In the genomic region with DNA sequence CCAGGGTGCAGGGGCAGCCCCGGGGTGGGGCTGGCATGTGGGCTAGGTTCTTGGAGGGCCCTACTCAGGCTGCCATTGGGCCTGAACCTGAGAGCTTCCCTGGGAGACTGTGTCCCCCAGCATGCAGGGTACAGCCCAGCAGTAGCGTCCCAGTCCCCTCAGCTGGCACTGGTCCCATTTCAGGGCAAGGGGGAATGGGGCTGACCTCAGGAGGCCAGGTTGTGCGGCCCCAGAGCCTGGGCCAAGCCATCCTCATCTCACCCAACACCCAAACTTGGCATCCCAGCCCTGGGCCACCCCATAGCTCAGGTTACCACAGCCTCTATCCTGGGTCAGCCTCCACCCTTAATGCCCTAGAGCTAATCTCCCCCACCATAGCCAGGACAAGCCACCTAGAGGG, we compare ENCODE assay signal across 13 cellular contexts. TPM values are rescaled to one million over a fixed set of nuclear protein-coding genes. Genes with fewer than 3 reads are reported as not detected.
A peak's percentile ranks its signal among the peaks of the same experiment; 100 is the strongest.
DNase-seq lines count a peak whose midpoint lies in the region; ATAC-seq and TF ChIP-seq lines count a peak whose summit lies in the region.
"Had no signal": no experiment of that assay in that cellular context is flagged by ENCODE, and none has a peak within 500 bp of the region (broad histone marks: within the 10 kb centered on the region; RNA-seq: fewer than 3 reads in every experiment).

No MANE protein-coding gene starts in this region.

- peaks cover 9% of the 10 kb centered on the region for H3K27me3 ChIP-seq in H7 (ENCODE audit: control insufficient read depth, insufficient read depth, low read length)
- H3K27me3 ChIP-seq in fibroblast of lung (ENCODE audit: control insufficient read depth, insufficient read depth, low read length): peaks cover 2% of the 10 kb centered on the region
- H3K27me3 ChIP-seq in gastrocnemius medialis: no peaks in the 10 kb centered on the region

- no peaks in the 10 kb centered on the region for H3K27me3 Mint-ChIP-seq in chondrocyte (ENCODE audit: low read depth)
- peaks cover 24% of the 10 kb centered on the region for H3K27me3 Mint-ChIP-seq in activated naive CD4-positive, alpha-beta T cell treated with anti-CD3 and anti-CD28 coated beads, Interleukin-2, amount 10 ng/mL, durations not matched to agents 7 days and 5 days

- no peak overlapping the region for H3K9ac ChIP-seq in fibroblast of lung (ENCODE audit: insufficient read depth, low read length)
- H3K9ac ChIP-seq: GM23248 had no signal

- no peak for ATAC-seq in gastrocnemius medialis

- POLR2A ChIA-PET in RWPE1 (lab: Yijun Ruan, JAX; ENCODE audit: low non-redundant PET): interaction anchor here (0.5 kb wide), 1 partner anchor 89 kb away, joined by 6 read pairs; no protein-coding TSS in a partner anchor

- H3K4me3 ChIP-seq in H7 (ENCODE audit: insufficient read depth, low read depth, low read length) (no peak overlapping the region), fibroblast of lung (replicated peaks in 1 of 4; ENCODE audit: control extremely low read depth in 1 of 4, insufficient read depth in 1 of 4, low read depth in 3 of 4, low read length in 4 of 4) (no peak overlapping the region), gastrocnemius medialis (no peak overlapping the region)
- H3K4me3 ChIP-seq: GM23248 had no signal

- H3K4me1 ChIP-seq in fibroblast of lung (ENCODE audit: control insufficient read depth, extremely low read depth, insufficient read depth, low read length): peaks cover 12% of the 10 kb centered on the region
- H3K4me1 ChIP-seq in gastrocnemius medialis: peaks cover 4 to 6% of the 10 kb centered on the region in 2 donors

- intact Hi-C loops in gastrocnemius medialis (cut with DNase I; ENCODE audit: low total_unique reads): loop anchor here (5.0 kb wide), 1 partner anchor 143 kb away; no protein-coding TSS in a partner anchor

- H4K20me1 ChIP-seq in fibroblast of lung (ENCODE audit: control insufficient read depth, extremely low read depth, insufficient read depth, low read length): no peaks in the 10 kb centered on the region

- H3K9me3 Mint-ChIP-seq in chondrocyte (ENCODE audit: low read depth): no peaks in the 10 kb centered on the region
- no peaks in the 10 kb centered on the region for H3K9me3 Mint-ChIP-seq in activated naive CD4-positive, alpha-beta T cell treated with anti-CD3 and anti-CD28 coated beads, Interleukin-2, amount 10 ng/mL, durations not matched to agents 7 days and 5 days

- no peak overlapping the region for H3K27ac Mint-ChIP-seq in chondrocyte (ENCODE audit: unreplicated experiment)
- H3K27ac Mint-ChIP-seq in activated naive CD4-positive, alpha-beta T cell treated with anti-CD3 and anti-CD28 coated beads, Interleukin-2, amount 10 ng/mL, durations not matched to agents 7 days and 5 days: no peak overlapping the region

- TF ChIP-seq CTCF in RWPE1 (conservative IDR thresholded peaks at IDR 0.05; ENCODE audit: low read depth) (no peak), fibroblast of lung (conservative IDR thresholded peaks at IDR 0.05 in 1 of 2, IDR thresholded peaks at IDR 0.05 in 1 of 2; ENCODE audit: low read depth in 1 of 2, low read length in 2 of 2) (no peak), gastrocnemius medialis (IDR thresholded peaks at IDR 0.05 in 4 of 5, conservative IDR thresholded peaks at IDR 0.05 in 1 of 5) (no peak), chondrocyte (IDR thresholded peaks at IDR 0.05) (no peak)

- CTCF ChIA-PET in RWPE1 (lab: Yijun Ruan, JAX): interaction anchor here (0.5 to 1.2 kb wide), 2 partner anchors 11 to 162 kb away, joined by 4 to 5 read pairs; no protein-coding TSS in a partner anchor
- CTCF ChIA-PET in activated naive CD4-positive, alpha-beta T cell treated with anti-CD3 and anti-CD28 coated beads, Interleukin-2, amount 10 ng/mL, durations not matched to agents 7 days and 5 days (lab: Charles Lee): interaction anchor here (1.5 to 3.7 kb wide), 3 partner anchors 8 to 162 kb away, joined by 6 to 12 read pairs (median 10); no protein-coding TSS in a partner anchor

- no peak for TF ChIP-seq POLR2A in gastrocnemius medialis (IDR thresholded peaks at IDR 0.05)

- H3K79me2 ChIP-seq in fibroblast of lung (ENCODE audit: control insufficient read depth, insufficient read depth, low read length): no peaks in the 10 kb centered on the region

- H3K4me2 ChIP-seq in fibroblast of lung (ENCODE audit: extremely low read depth, insufficient read depth, low read length): no peak overlapping the region

- H3K36me3 ChIP-seq in H7 (replicated peaks; ENCODE audit: control insufficient read depth, insufficient read depth, low read length) (no peaks in the 10 kb centered on the region), fibroblast of lung (ENCODE audit: control insufficient read depth, insufficient read depth, low read length) (no peaks in the 10 kb centered on the region), gastrocnemius medialis (no peaks in the 10 kb centered on the region)

- no peaks in the 10 kb centered on the region for H3K36me3 Mint-ChIP-seq in chondrocyte (ENCODE audit: low read depth)
- H3K36me3 Mint-ChIP-seq in activated naive CD4-positive, alpha-beta T cell treated with anti-CD3 and anti-CD28 coated beads, Interleukin-2, amount 10 ng/mL, durations not matched to agents 7 days and 5 days: no peaks in the 10 kb centered on the region

- no peak overlapping the region for H2AFZ ChIP-seq in fibroblast of lung (ENCODE audit: low read length)

- H3K27ac ChIP-seq in RWPE1: peak overlapping the region; percentile 70
- peak overlapping the region; percentile 72 for H3K27ac ChIP-seq in fibroblast of lung (ENCODE audit: insufficient read depth, low read length)
- H3K27ac ChIP-seq in gastrocnemius medialis: peak overlapping the region; percentile 27 to 71 (median 52)
- H3K27ac ChIP-seq: GM23248 had no signal

- H3K4me1 Mint-ChIP-seq in chondrocyte (ENCODE audit: low read depth): peaks cover 29% of the 10 kb centered on the region
- H3K4me1 Mint-ChIP-seq in activated naive CD4-positive, alpha-beta T cell treated with anti-CD3 and anti-CD28 coated beads, Interleukin-2, amount 10 ng/mL, durations not matched to agents 7 days and 5 days: peaks cover 5% of the 10 kb centered on the region

- in situ Hi-C loops in gastrocnemius medialis (cut with MboI; ENCODE audit: low sequenced_read_pairs in 4 of 4): loop anchor here (5.0 to 10.0 kb wide), 4 partner anchors 80 to 163 kb away; no protein-coding TSS in a partner anchor

- H3K9me3 ChIP-seq in fibroblast of lung (ENCODE audit: control insufficient read depth, insufficient read depth, low read depth, low read length) (no peaks in the 10 kb centered on the region), gastrocnemius medialis (no peaks in the 10 kb centered on the region)

- no peak overlapping the region for H3K4me3 Mint-ChIP-seq in chondrocyte (ENCODE audit: unreplicated experiment)
- no peak overlapping the region for H3K4me3 Mint-ChIP-seq in activated naive CD4-positive, alpha-beta T cell treated with anti-CD3 and anti-CD28 coated beads, Interleukin-2, amount 10 ng/mL, durations not matched to agents 7 days and 5 days

- DNase-seq in H7 (peak; percentile 30), RWPE1 (ENCODE audit: low spot score) (no peak), fibroblast of lung (ENCODE audit: low read depth in 2 of 2) (no peak), gastrocnemius medialis (no peak), AG20443 (ENCODE audit: low spot score) (no peak), chondrocyte (ENCODE audit: low spot score) (no peak)
- DNase-seq in stimulated activated CD4-positive, alpha-beta T cell treated with anti-CD3 and anti-CD28 coated beads, Interleukin-15, amount 100 ng/mL, for 24 hours: no peak
- DNase-seq in activated naive CD4-positive, alpha-beta T cell treated with anti-CD3 and anti-CD28 coated beads, Interleukin-2, amount 10 ng/mL, durations not matched to agents 7 days and 5 days: no peak
- DNase-seq: AML-193, Karpas-422, NCI-H187 treated with DMSO at 0.1 percent for 48 hours, SIG-M5 had no signal

RNA-seq across cellular contexts. Expression of a gene that starts 6.3 kb away (rescaled TPM):
- 0.18 and 0.38 TPM in 2 replicates for total RNA-seq in H7 (2014; rRNA removed; shearing (Covaris generic))
- 4.1 and 6.3 TPM in 2 replicates for total RNA-seq in fibroblast of lung
- polyA plus RNA-seq in fibroblast of lung: 4.7 and 5.8 TPM in 2 replicates
- polyA plus RNA-seq in fibroblast of lung (2012): 2.8 and 4.2 TPM in 2 replicates
- 9.7 and 17.0 TPM in 2 replicates for polyA minus RNA-seq in fibroblast of lung (ENCODE audit: low replicate concordance)
- 1 to 10 TPM in 3 of 4 donors, under 1 TPM in 1; 0.49 to 4.5 (median 2.4) TPM for total RNA-seq in gastrocnemius medialis
- 11.1 to 40.5 TPM (median 37.4 TPM) in 3 replicates for total RNA-seq in chondrocyte
- total RNA-seq: GM23248 had no signal

RNA-seq across cellular contexts. Expression of a gene that starts 20.8 kb away (rescaled TPM):
- total RNA-seq in H7 (2014; rRNA removed; shearing (Covaris generic)): not detected in 2 replicates
- not detected in 2 replicates for total RNA-seq in fibroblast of lung
- polyA plus RNA-seq in fibroblast of lung: not detected in 2 replicates
- not detected in 2 replicates for polyA plus RNA-seq in fibroblast of lung (2012)
- polyA minus RNA-seq in fibroblast of lung (ENCODE audit: low replicate concordance): not detected in 2 replicates
- under 1 TPM in 2 of 4 donors, not detected in 2; 0.20 to 0.22 TPM for total RNA-seq in gastrocnemius medialis
- 0.25 TPM in 1 of 3 replicates, not detected in the others for total RNA-seq in chondrocyte
- total RNA-seq: GM23248 had no signal
- polyA plus RNA-seq: GM23248 had no signal

RNA-seq across cellular contexts. Expression of a gene that starts 52.3 kb away (rescaled TPM):
- 3.8 and 9.1 TPM in 2 replicates for total RNA-seq in H7 (2014; rRNA removed; shearing (Covaris generic))
- total RNA-seq in fibroblast of lung: 2.3 and 5.9 TPM in 2 replicates
- 4.2 and 5.7 TPM in 2 replicates for polyA plus RNA-seq in fibroblast of lung
- polyA plus RNA-seq in fibroblast of lung (2012): 4.6 and 6.2 TPM in 2 replicates
- polyA minus RNA-seq in fibroblast of lung (ENCODE audit: low replicate concordance): 5.1 and 5.8 TPM in 2 replicates
- total RNA-seq in gastrocnemius medialis: 100 to 1,000 TPM; 236 to 432 (median 340) TPM
- 22.6 to 25.5 TPM (median 24.1 TPM) in 3 replicates for total RNA-seq in chondrocyte

RNA-seq across cellular contexts. Expression of a gene that starts 54.9 kb away (rescaled TPM):
- total RNA-seq in H7 (2014; rRNA removed; shearing (Covaris generic)): 2,113 and 2,304 TPM in 2 replicates
- total RNA-seq in fibroblast of lung: 1,378 and 1,996 TPM in 2 replicates
- 1,814 and 2,237 TPM in 2 replicates for polyA plus RNA-seq in fibroblast of lung
- polyA plus RNA-seq in fibroblast of lung (2012): 2,049 and 2,331 TPM in 2 replicates
- polyA minus RNA-seq in fibroblast of lung (ENCODE audit: low replicate concordance): 547 and 575 TPM in 2 replicates
- 1,000 to 10,000 TPM; 1,960 to 2,584 (median 2,358) TPM for total RNA-seq in gastrocnemius medialis
- total RNA-seq in chondrocyte: 1,031 to 1,318 TPM (median 1,035 TPM) in 3 replicates
